ENCODE assay signal across 9 cellular contexts in the genomic region with DNA sequence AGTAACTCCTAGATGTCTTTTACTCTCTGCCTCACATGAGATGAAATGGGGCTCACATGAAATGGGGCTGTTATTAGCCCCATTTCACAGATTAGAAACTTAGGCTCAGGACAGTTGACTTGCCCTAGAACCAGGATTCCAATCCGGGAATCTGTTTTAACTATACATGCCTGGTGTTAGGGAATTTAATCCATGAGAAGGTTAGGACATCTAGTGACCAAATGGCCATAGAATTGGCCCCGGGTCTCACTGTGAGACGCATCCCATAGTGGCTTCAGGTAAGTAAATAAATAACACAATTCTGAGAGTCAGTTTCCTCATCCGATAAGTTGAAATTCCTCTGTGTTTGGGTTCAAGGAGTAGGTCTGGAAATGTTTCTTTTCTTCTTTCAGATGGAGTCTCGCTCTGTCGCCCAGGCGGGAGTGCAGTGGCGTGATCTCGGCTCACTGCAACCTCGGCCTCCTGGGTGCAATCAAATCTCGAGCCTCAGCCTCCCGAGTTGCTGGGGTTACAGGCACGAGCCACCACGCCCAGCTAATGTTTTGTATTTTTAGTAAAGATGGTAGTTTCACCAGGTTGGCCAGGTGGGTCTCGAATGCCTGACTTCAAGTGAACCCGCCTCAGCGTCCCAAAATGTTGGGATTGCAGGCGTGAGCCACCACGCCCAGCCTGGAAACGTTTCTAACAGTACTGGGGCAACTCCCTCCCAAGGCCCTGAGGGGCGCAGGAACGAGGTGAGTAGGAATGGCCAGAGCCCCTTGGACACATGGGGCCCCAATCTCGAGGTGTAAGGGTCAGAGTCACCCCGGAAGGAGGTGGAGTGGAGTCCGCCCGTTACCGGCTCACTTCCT. TPM values are rescaled to one million over a fixed set of nuclear protein-coding genes. Genes with fewer than 3 reads are reported as not detected.
A peak's percentile ranks its signal among the peaks of the same experiment; 100 is the strongest.
DNase-seq lines count a peak whose midpoint lies in the region; ATAC-seq and TF ChIP-seq lines count a peak whose summit lies in the region.
"Had no signal": no experiment of that assay in that cellular context is flagged by ENCODE, and none has a peak within 500 bp of the region (broad histone marks: within the 10 kb centered on the region; RNA-seq: fewer than 3 reads in every experiment).

No MANE protein-coding gene starts in this region.

- POLR2A ChIA-PET in CD8-positive, alpha-beta memory T cell (lab: Charles Lee), result no interaction called here

- H3K27ac ChIP-seq in CD8-positive, alpha-beta memory T cell (ENCODE audit: low read depth, low read length), result peak overlapping the region; percentile 99
- peak overlapping the region; percentile 96 for H3K27ac ChIP-seq in KOPT-K1 (ENCODE audit: low read depth, low read length, poor library complexity, severe bottlenecking)
- peak overlapping the region; percentile 64 to 99 (median 96) for H3K27ac ChIP-seq in adrenal gland
- peak overlapping the region; percentile 97 for H3K27ac ChIP-seq in substantia nigra (ENCODE audit: low read depth, low read length, poor library complexity, severe bottlenecking)

- TF ChIP-seq POLR2A in adrenal gland (IDR thresholded peaks at IDR 0.05), result no peak

- no peaks in the 10 kb centered on the region for H3K27me3 ChIP-seq in CD8-positive, alpha-beta memory T cell (ENCODE audit: insufficient read depth, low read length, poor library complexity, severe bottlenecking)
- H3K27me3 ChIP-seq in adrenal gland, result no peaks in the 10 kb centered on the region

- peaks cover 3% of the 10 kb centered on the region for H3K36me3 ChIP-seq in CD8-positive, alpha-beta memory T cell (ENCODE audit: insufficient read depth, low read length)
- peaks cover 19% of the 10 kb centered on the region for H3K36me3 ChIP-seq in KOPT-K1 (ENCODE audit: insufficient read depth, low read length)
- H3K36me3 ChIP-seq in adrenal gland (replicated peaks in 1 of 2), result peaks cover 0 to 13% of the 10 kb centered on the region in 2 donors

- H3K9me3 ChIP-seq in CD8-positive, alpha-beta memory T cell (ENCODE audit: low read length), result no peaks in the 10 kb centered on the region
- no peaks in the 10 kb centered on the region for H3K9me3 ChIP-seq in KOPT-K1 (ENCODE audit: insufficient read depth, low read length, poor library complexity, severe bottlenecking)
- no peaks in the 10 kb centered on the region for H3K9me3 ChIP-seq in adrenal gland (replicated peaks in 1 of 3)

- peak overlapping the region; percentile 89 to 99 (median 93) for H3K4me3 Mint-ChIP-seq in CD8-positive, alpha-beta memory T cell

- intact Hi-C loops in adrenal gland (cut with DNase I), result no loop called here

- CTCF ChIA-PET in CD8-positive, alpha-beta memory T cell (lab: Charles Lee), result no interaction called here

- ATAC-seq in GM21381 (IDR thresholded peaks at IDR 0.05; ENCODE audit: unreplicated experiment), result no peak

- peaks cover 25% of the 10 kb centered on the region for H3K4me1 ChIP-seq in CD8-positive, alpha-beta memory T cell (ENCODE audit: insufficient read depth, low read length)
- H3K4me1 ChIP-seq in adrenal gland (replicated peaks in 1 of 2), result peaks cover 14 to 20% of the 10 kb centered on the region in 2 donors

- H3K36me3 Mint-ChIP-seq in CD8-positive, alpha-beta memory T cell, result peaks cover 0 to 31% (median 5%) of the 10 kb centered on the region in 3 donors

- no peak for TF ChIP-seq CTCF in adrenal gland (IDR thresholded peaks at IDR 0.05)

- no peak for DNase-seq in CD8-positive, alpha-beta memory T cell
- DNase-seq in adrenal gland, result peak in 6 of 7 donors; percentile 31 to 63 (median 36)
- DNase-seq in kidney glomerular epithelial cell (lab: John Stamatoyannopoulos, UW), result peak; percentile 53
- DNase-seq in substantia nigra (lab: John Stamatoyannopoulos, UW), result peak in 10 of 49 donors; percentile 5 to 32 (median 16)
- DNase-seq in NCI-H1930 (lab: John Stamatoyannopoulos, UW), result no peak
- DNase-seq in HPDE6-E6E7 (ENCODE audit: extremely low spot score), result no peak

- H3K4me3 ChIP-seq in CD8-positive, alpha-beta memory T cell (ENCODE audit: low read length), result peak overlapping the region; percentile 96
- peak overlapping the region in 3 of 4 donors; percentile 2 to 83 (median 74) for H3K4me3 ChIP-seq in adrenal gland

- no peaks in the 10 kb centered on the region for H3K9me3 Mint-ChIP-seq in CD8-positive, alpha-beta memory T cell

- peaks cover 0 to 2% of the 10 kb centered on the region in 2 donors for H3K27me3 Mint-ChIP-seq in CD8-positive, alpha-beta memory T cell

- H3K27ac Mint-ChIP-seq in CD8-positive, alpha-beta memory T cell, result peak overlapping the region; percentile 95 to 100 (median 99)

- WGBS in adrenal gland, 4 donors, result 57 to 66% (median 62%) methylated on average over 26 to 27 of the region's 27 CpGs

- peaks cover 32 to 45% (median 32%) of the 10 kb centered on the region in 3 donors for H3K4me1 Mint-ChIP-seq in CD8-positive, alpha-beta memory T cell

RNA-seq across cellular contexts. Expression of a gene that starts 1.2 kb away (rescaled TPM):
- total RNA-seq in CD8-positive, alpha-beta memory T cell, result 10 to 100 TPM; 18.8 to 21.9 TPM
- polyA plus RNA-seq in CD8-positive, alpha-beta memory T cell, result 24.9 TPM
- 10 to 100 TPM in 7 of 8 donors, 1 to 10 TPM in 1; 9.6 to 16.9 (median 13.4) TPM for total RNA-seq in adrenal gland
- polyA plus RNA-seq in adrenal gland, result 1 to 10 TPM; 2.7 to 7.9 (median 5.4) TPM

RNA-seq across cellular contexts. Expression of a gene that starts 4.7 kb away (rescaled TPM):
- total RNA-seq in CD8-positive, alpha-beta memory T cell, result under 1 TPM; 0.31 to 0.39 TPM
- not detected for polyA plus RNA-seq in CD8-positive, alpha-beta memory T cell
- total RNA-seq in adrenal gland, result 1 to 10 TPM in 4 of 8 donors, under 1 TPM in 3, not detected in 1; 0.24 to 6.2 (median 1.0) TPM
- polyA plus RNA-seq in adrenal gland, result 10 to 100 TPM in 1 of 3 donors, 1 to 10 TPM in 2; 2.3 to 11.9 (median 2.4) TPM
- total RNA-seq: HT1080 had no signal

RNA-seq across cellular contexts. Expression of a gene that starts 57.5 kb away (rescaled TPM):
- 10 to 100 TPM; 46.7 to 47.9 TPM for total RNA-seq in CD8-positive, alpha-beta memory T cell
- polyA plus RNA-seq in CD8-positive, alpha-beta memory T cell, result 8.5 TPM
- 1 to 10 TPM; 1.4 to 4.9 (median 2.9) TPM for total RNA-seq in adrenal gland
- 10 to 100 TPM in 1 of 3 donors, 1 to 10 TPM in 2; 4.2 to 17.2 (median 6.8) TPM for polyA plus RNA-seq in adrenal gland

Comparison
In these comparisons a context has a peak if more than half of its experiments do, and no peak if none do; other contexts are left out.
1. DNase-seq: peak in adrenal gland (6 of 7) and kidney glomerular epithelial cell (single experiment); none in CD8-positive, alpha-beta memory T cell (0 of 5), NCI-H1930 (0 of 2) and HPDE6-E6E7 (single experiment).
2. RNA of a gene that starts 57.5 kb away (total RNA-seq): 46.7 to 47.9 TPM in CD8-positive, alpha-beta memory T cell; 1.4 to 4.9 TPM in adrenal gland; every median in the first group is over 4 times any median in the second.
3. Peak in every context shown above with its lines, with median percentiles within 50 percentile points of each other: H3K27ac ChIP-seq.